ENCODE assay signal across 38 cellular contexts in the genomic region with DNA sequence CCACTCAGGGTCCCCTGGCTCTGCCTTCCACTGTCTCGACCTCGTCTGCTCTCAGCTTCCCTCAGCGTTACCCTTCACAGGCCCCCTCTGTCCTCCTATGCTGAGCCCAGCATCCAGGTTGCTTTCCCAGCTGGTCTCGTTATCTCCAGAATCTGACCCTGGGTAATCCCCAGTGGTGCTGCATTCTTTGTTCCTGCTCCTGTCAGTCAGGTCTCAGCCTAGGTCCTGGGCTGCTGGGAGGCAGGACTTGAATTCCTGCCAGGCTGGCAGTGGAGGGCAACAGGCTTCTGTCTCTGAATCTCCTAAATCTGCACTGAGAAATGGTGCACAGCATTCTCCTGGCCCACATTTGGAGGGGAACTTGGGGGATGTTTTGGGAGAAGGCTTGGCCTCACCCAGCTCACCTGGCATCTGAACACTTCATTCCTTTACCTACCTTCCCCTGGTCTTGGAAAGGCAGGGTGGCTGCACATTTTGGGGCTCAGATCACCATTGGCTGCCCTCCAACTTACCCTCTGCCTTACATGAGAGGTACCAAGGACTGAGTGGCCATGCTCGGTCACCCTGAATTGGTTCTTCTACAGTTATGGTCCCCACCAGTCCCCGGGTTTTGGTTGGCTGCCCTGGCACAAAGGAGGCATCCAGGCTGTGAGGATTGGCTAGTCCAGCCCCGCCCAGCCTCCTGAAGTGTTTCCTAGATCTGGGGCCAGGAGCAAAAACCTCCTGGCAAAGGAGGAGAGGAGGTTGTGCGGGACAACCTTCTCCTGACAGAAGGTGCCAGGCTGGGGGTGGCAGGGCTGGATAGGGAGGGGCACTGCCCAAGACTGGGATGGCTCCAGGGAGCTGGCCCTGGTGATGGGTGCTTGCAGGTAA. TPM values are rescaled to one million over a fixed set of nuclear protein-coding genes. Genes with fewer than 3 reads are reported as not detected.
DNase-seq lines count a peak whose midpoint lies in the region; ATAC-seq, FAIRE-seq and TF ChIP-seq lines count a peak whose summit lies in the region.
"Had no signal": no experiment of that assay in that cellular context is flagged by ENCODE, and none has a peak within 500 bp of the region (broad histone marks: within the 10 kb centered on the region; RNA-seq: fewer than 3 reads in every experiment).

A gene with protein sequence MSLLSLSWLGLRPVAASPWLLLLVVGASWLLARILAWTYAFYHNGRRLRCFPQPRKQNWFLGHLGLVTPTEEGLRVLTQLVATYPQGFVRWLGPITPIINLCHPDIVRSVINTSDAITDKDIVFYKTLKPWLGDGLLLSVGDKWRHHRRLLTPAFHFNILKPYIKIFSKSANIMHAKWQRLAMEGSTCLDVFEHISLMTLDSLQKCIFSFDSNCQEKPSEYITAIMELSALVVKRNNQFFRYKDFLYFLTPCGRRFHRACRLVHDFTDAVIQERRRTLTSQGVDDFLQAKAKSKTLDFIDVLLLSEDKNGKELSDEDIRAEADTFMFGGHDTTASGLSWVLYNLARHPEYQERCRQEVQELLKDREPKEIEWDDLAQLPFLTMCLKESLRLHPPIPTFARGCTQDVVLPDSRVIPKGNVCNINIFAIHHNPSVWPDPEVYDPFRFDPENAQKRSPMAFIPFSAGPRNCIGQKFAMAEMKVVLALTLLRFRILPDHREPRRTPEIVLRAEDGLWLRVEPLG (plus strand): TSS at position 712 of the 873 bp plus-strand sequence. CDS start 399 bp downstream, outside the sequence.

- H3K4me3 ChIP-seq in HepG2 (replicated peaks in 1 of 3; ENCODE audit: insufficient read depth in 1 of 3, low read depth in 2 of 3, low read length in 3 of 3) (no peak within 1 kb of the TSS), left ventricle myocardium inferior (no peak within 1 kb of the TSS)
- H3K4me3 ChIP-seq: right lobe of liver, upper lobe of right lung had no signal

- H3K9ac ChIP-seq in HepG2 (ENCODE audit: insufficient read depth, low read depth, low read length), result no peak within 1 kb of the TSS

- no peak for TF ChIP-seq POLR2A in HepG2 (IDR thresholded peaks at IDR 0.05; ENCODE audit: insufficient read depth in 1 of 2, low read depth in 2 of 2, low read length in 2 of 2)

- H3K9me3 ChIP-seq in HepG2 (ENCODE audit: low read length) (no peaks in the 10 kb centered on the region), left ventricle myocardium inferior (replicated peaks) (no peaks in the 10 kb centered on the region)
- H3K9me3 ChIP-seq: right lobe of liver, upper lobe of right lung had no signal

- no peaks in the 10 kb centered on the region for H3K4me1 ChIP-seq in HepG2 (ENCODE audit: insufficient read depth, low read length)
- no peaks in the 10 kb centered on the region for H3K4me1 ChIP-seq in left ventricle myocardium inferior
- H3K4me1 ChIP-seq: right lobe of liver, upper lobe of right lung had no signal

- no peak within 1 kb of the TSS for H2AFZ ChIP-seq in HepG2 (ENCODE audit: low read length)

- no peaks in the 10 kb centered on the region for H3K36me3 Mint-ChIP-seq in activated T-cell treated with anti-CD3 and anti-CD28 coated beads, Interleukin-2, amount 50 U/mL, for 24 hours (ENCODE audit: low read depth)
- H3K36me3 Mint-ChIP-seq in activated T-cell treated with anti-CD3 and anti-CD28 coated beads, Interleukin-2, amount 50 U/mL, for 72 hours (ENCODE audit: insufficient read depth in 2 of 2), result peaks cover 2 to 7% of the 10 kb centered on the region in 2 donors
- H3K36me3 Mint-ChIP-seq: CD8-positive, alpha-beta T cell had no signal

- no peaks in the 10 kb centered on the region for H4K20me1 ChIP-seq in HepG2 (ENCODE audit: insufficient read depth, low read length)

- no peak for ATAC-seq in activated T-cell treated with anti-CD3 and anti-CD28 coated beads, Interleukin-2, amount 50 U/mL, for 72 hours (replicated peaks in 1 of 2)
- no peak; the same call in 1 of the 3 replicates for ATAC-seq in HepG2
- ATAC-seq in HG02571 (IDR thresholded peaks at IDR 0.05; ENCODE audit: unreplicated experiment), result no peak
- ATAC-seq: CD8-positive, alpha-beta T cell; effector memory CD8-positive, alpha-beta T cell; PC-3; Right ventricle myocardium inferior; upper lobe of right lung had no signal

- TF ChIP-seq EP300 in HepG2 (IDR thresholded peaks at IDR 0.05; ENCODE audit: low read depth in 2 of 2, low read length in 2 of 2) (no peak), HepG2 (CRISPR knock-in tag; IDR thresholded peaks at IDR 0.05; ENCODE audit: borderline replicate concordance) (no peak)

- BruUV-seq in HepG2 (replicated peaks; lab: Mats Ljungman, UMichigan), result no TSS peak

- intact Hi-C loops in HepG2 (cut with micrococcal nuclease; ENCODE audit: unreplicated experiment), result no loop called here
- intact Hi-C loops in left ventricle myocardium inferior (cut with micrococcal nuclease), result no loop called here

- peaks cover 3% of the 10 kb centered on the region for H3K9me3 Mint-ChIP-seq in activated T-cell treated with anti-CD3 and anti-CD28 coated beads, Interleukin-2, amount 50 U/mL, for 24 hours
- peaks cover 5 to 6% of the 10 kb centered on the region in 2 donors for H3K9me3 Mint-ChIP-seq in activated T-cell treated with anti-CD3 and anti-CD28 coated beads, Interleukin-2, amount 50 U/mL, for 72 hours
- H3K9me3 Mint-ChIP-seq: CD8-positive, alpha-beta T cell; effector memory CD8-positive, alpha-beta T cell had no signal

- peak within 1 kb of the TSS; percentile 79 for H3K27ac Mint-ChIP-seq in activated T-cell treated with anti-CD3 and anti-CD28 coated beads, Interleukin-2, amount 50 U/mL, for 24 hours
- H3K27ac Mint-ChIP-seq in activated T-cell treated with anti-CD3 and anti-CD28 coated beads, Interleukin-2, amount 50 U/mL, for 72 hours, result no peak within 1 kb of the TSS
- H3K27ac Mint-ChIP-seq: CD8-positive, alpha-beta T cell; effector memory CD8-positive, alpha-beta T cell; progenitor cell of endocrine pancreas had no signal

- H3K4me1 Mint-ChIP-seq in activated T-cell treated with anti-CD3 and anti-CD28 coated beads, Interleukin-2, amount 50 U/mL, for 24 hours (ENCODE audit: low read depth), result no peaks in the 10 kb centered on the region
- H3K4me1 Mint-ChIP-seq in activated T-cell treated with anti-CD3 and anti-CD28 coated beads, Interleukin-2, amount 50 U/mL, for 72 hours (ENCODE audit: low read depth), result no peaks in the 10 kb centered on the region

- POLR2A ChIA-PET in HepG2 (lab: Yijun Ruan, JAX), result no interaction called here

- in situ Hi-C loops in HepG2 (cut with HindIII; ENCODE audit: extremely low pct_ligation_motif_present, low pct_unique_long_range_greater_than_20kb), result no loop called here

- H3K27me3 Mint-ChIP-seq in activated T-cell treated with anti-CD3 and anti-CD28 coated beads, Interleukin-2, amount 50 U/mL, for 24 hours, result peaks cover 27% of the 10 kb centered on the region
- H3K27me3 Mint-ChIP-seq in activated T-cell treated with anti-CD3 and anti-CD28 coated beads, Interleukin-2, amount 50 U/mL, for 72 hours (ENCODE audit: low read depth), result peaks cover 10% of the 10 kb centered on the region
- H3K27me3 Mint-ChIP-seq: progenitor cell of endocrine pancreas had no signal

- H3K4me2 ChIP-seq in HepG2 (ENCODE audit: low read depth, low read length), result no peak within 1 kb of the TSS

- no peaks in the 10 kb centered on the region for H3K79me2 ChIP-seq in HepG2 (ENCODE audit: insufficient read depth, low read length)

- TF ChIP-seq RAD21 in HepG2 (CRISPR knock-in tag; IDR thresholded peaks at IDR 0.05), result no peak

- H3K27me3 ChIP-seq in HepG2 (ENCODE audit: control insufficient read depth in 1 of 2, insufficient read depth in 2 of 2, low read length in 2 of 2) (no peaks in the 10 kb centered on the region; a peak in 1 of 5 replicates), left ventricle myocardium inferior (ENCODE audit: low read depth) (peaks cover 78% of the 10 kb centered on the region)
- H3K27me3 ChIP-seq: right lobe of liver had no signal

- 10% methylated on average over 5 of the region's 8 CpGs for whole genome bisulfite sequencing in HepG2 (ENCODE audit: low lambda C conversion rate)

- CTCF ChIA-PET in HepG2 (lab: Yijun Ruan, JAX; ENCODE audit: low intra/inter-chr PET ratio, low total read pairs), result no interaction called here

- TF ChIP-seq CTCF in HepG2 (CRISPR knock-in tag; IDR thresholded peaks at IDR 0.05) (no peak), left ventricle myocardium inferior (IDR thresholded peaks at IDR 0.05; ENCODE audit: borderline replicate concordance) (no peak)

- no peak for DNase-seq in activated T-cell treated with anti-CD3 and anti-CD28 coated beads, Interleukin-2, amount 50 U/mL, for 24 hours
- DNase-seq in activated T-cell treated with anti-CD3 and anti-CD28 coated beads, Interleukin-2, amount 50 U/mL, for 72 hours, result no peak
- DNase-seq in NCI-H2196 treated with DMSO at 0.1 percent for 48 hours (lab: John Stamatoyannopoulos, UW; ENCODE audit: unreplicated experiment) (peak; percentile 28), HepG2 (ENCODE audit: low spot score) (no peak), ureter (ENCODE audit: low spot score) (no peak), left ventricle myocardium inferior (no peak), superior temporal gyrus (ENCODE audit: extremely low spot score) (no peak)
- DNase-seq: activated CD8-positive, alpha-beta memory T cell treated with anti-CD3 and anti-CD28 coated beads for 24 hours; activated effector memory CD4-positive, alpha-beta T cell treated with anti-CD3 and anti-CD28 coated beads, Interleukin-2, amount 50 U/mL, for 16 hours; activated T-cell treated with anti-CD3 and anti-CD28 coated beads for 4 hours; CD8-positive, alpha-beta T cell; central memory CD4-positive, alpha-beta T cell; DMS 273 treated with DMSO at 0.1 percent for 48 hours; effector memory CD8-positive, alpha-beta T cell; foreskin fibroblast; islet precursor cell; KBM-7; MM.1S; naive B cell; NCI-H1417; NCI-H2029 treated with DMSO at 0.1 percent for 48 hours; NCI-H226; NCI-H526 treated with DMSO at 0.1 percent for 48 hours; NK-92 treated with Interleukin-12 subunit alpha and Interleukin-12 subunit beta, amount 100 ng/mL, for 24 hours; PC-3; right lobe of liver; stimulated activated CD4-positive, alpha-beta T cell treated with anti-CD3 and anti-CD28 coated beads, Interleukin-12 subunit alpha, Interleukin-12 subunit beta, amount 100 ng/mL, for 4 hours; stimulated activated CD4-positive, alpha-beta T cell treated with anti-CD3 and anti-CD28 coated beads, Interleukin-4, amount 100 ng/mL, for 1 hour; upper lobe of right lung had no signal

- no peak for FAIRE-seq in HepG2 (lab: Jason Lieb, UNC)
- FAIRE-seq: GM19239, H1 had no signal

- H3K4me3 Mint-ChIP-seq in activated T-cell treated with anti-CD3 and anti-CD28 coated beads, Interleukin-2, amount 50 U/mL, for 24 hours, result no peak within 1 kb of the TSS
- H3K4me3 Mint-ChIP-seq in activated T-cell treated with anti-CD3 and anti-CD28 coated beads, Interleukin-2, amount 50 U/mL, for 72 hours, result no peak within 1 kb of the TSS
- H3K4me3 Mint-ChIP-seq: CD8-positive, alpha-beta T cell; effector memory CD8-positive, alpha-beta T cell; naive B cell had no signal

- no peaks in the 10 kb centered on the region for H3K36me3 ChIP-seq in HepG2 (replicated peaks in 1 of 2; ENCODE audit: control insufficient read depth in 1 of 2, insufficient read depth in 2 of 2, low read length in 2 of 2)
- no peaks in the 10 kb centered on the region for H3K36me3 ChIP-seq in left ventricle myocardium inferior
- H3K36me3 ChIP-seq: right lobe of liver, upper lobe of right lung had no signal

- no peak within 1 kb of the TSS for H3K27ac ChIP-seq in HepG2 (ENCODE audit: extremely low read length, insufficient read depth, low read length)
- H3K27ac ChIP-seq in left ventricle myocardium inferior (replicated peaks), result no peak within 1 kb of the TSS
- H3K27ac ChIP-seq: right lobe of liver, upper lobe of right lung had no signal

RNA-seq across cellular contexts. Expression of the gene that starts here (rescaled TPM):
- not detected for total RNA-seq in activated T-cell treated with anti-CD3 and anti-CD28 coated beads, Interleukin-2, amount 50 U/mL, for 72 hours
- not detected in 2 replicates for total RNA-seq in HepG2 (2016; rRNA removed; fragmentation: Illumina TruSeq; extraction: Trizol)
- not detected in 2 replicates for total RNA-seq in HepG2 (2016; cell fraction: cytosol; rRNA removed; fragmentation: Illumina TruSeq; extraction: Trizol; ENCODE audit: low read depth)
- total RNA-seq in HepG2 (2016; cell fraction: insoluble cytoplasmic fraction; rRNA removed; fragmentation: Illumina TruSeq; extraction: Trizol), result not detected in 2 replicates
- total RNA-seq in HepG2 (2016; cell fraction: membrane; rRNA removed; fragmentation: Illumina TruSeq; extraction: Trizol), result not detected in 2 replicates
- not detected in 2 replicates for total RNA-seq in HepG2 (2016; cell fraction: nucleus; rRNA removed; fragmentation: Illumina TruSeq; extraction: Trizol)
- not detected in 2 replicates for polyA plus RNA-seq in HepG2 (2011; rRNA removed)
- not detected in 2 replicates for polyA plus RNA-seq in HepG2 (2011; cell fraction: cytosol; rRNA removed)
- polyA plus RNA-seq in HepG2 (2011; cell fraction: nucleus; rRNA removed), result not detected in 2 replicates
- polyA plus RNA-seq in HepG2 (2012), result not detected in 2 replicates
- not detected in 2 replicates for polyA plus RNA-seq in HepG2 (2016; cell fraction: cytosol; fragmentation: Illumina TruSeq; extraction: Trizol; ENCODE audit: low read depth)
- not detected in 2 replicates for polyA plus RNA-seq in HepG2 (2016; cell fraction: insoluble cytoplasmic fraction; fragmentation: Illumina TruSeq; extraction: Trizol; ENCODE audit: low read depth)
- polyA plus RNA-seq in HepG2 (2016; cell fraction: membrane; fragmentation: Illumina TruSeq; extraction: Trizol; ENCODE audit: low read depth), result not detected in 2 replicates
- not detected in 2 replicates for polyA plus RNA-seq in HepG2 (2016; cell fraction: nucleus; fragmentation: Illumina TruSeq; extraction: Trizol; ENCODE audit: insufficient read depth, low read depth)
- not detected in 2 replicates for polyA minus RNA-seq in HepG2 (2011; rRNA and poly(A)+ RNA removed; ENCODE audit: low replicate concordance)
- not detected in 2 replicates for polyA minus RNA-seq in HepG2 (2011; cell fraction: cytosol; rRNA and poly(A)+ RNA removed)
- polyA minus RNA-seq in HepG2 (2011; cell fraction: nucleus; rRNA and poly(A)+ RNA removed), result not detected in 2 replicates
- total RNA-seq in ureter, result 21.6 TPM
- total RNA-seq in left ventricle myocardium inferior, result not detected
- total RNA-seq: A673; CD8-positive, alpha-beta T cell; H1; HT1080; PC-3; progenitor cell of endocrine pancreas; right lobe of liver; Right ventricle myocardium inferior; subcutaneous adipose tissue; T-helper 2 cell treated with Interferon-gamma antibody and Interleukin-4, amounts not matched to agents 100 ng/mL and 5 ng/mL, for 36 hours had no signal
- polyA plus RNA-seq: H1 had no signal

Comparison
In these comparisons a context has a peak if more than half of its experiments do, and no peak if none do; other contexts are left out.
1. RNA of the gene that starts here (total RNA-seq): 21.6 TPM in ureter (single experiment); not detected in activated T-cell treated with anti-CD3 and anti-CD28 coated beads, Interleukin-2, amount 50 U/mL, for 72 hours, not detected in HepG2 and not detected in left ventricle myocardium inferior (single experiment); every median in the first group is over 10 times any median in the second.